In genomic region chr2:123209185-123209584, GRCh38 we compare ENCODE assay signal across 31 cellular contexts.
"Had no signal": no experiment of that assay in that cellular context is flagged by ENCODE, and none has a peak within 500 bp of the region (broad histone marks: within the 10 kb centered on the region; RNA-seq: fewer than 3 reads in every experiment).

No MANE protein-coding gene starts in this region.

- H3K36me3 ChIP-seq: adrenal gland, ascending aorta, brain microvascular endothelial cell, breast epithelium, cardiac muscle cell had no signal

- DNase-seq: activated effector memory CD4-positive, alpha-beta T cell treated with anti-CD3 and anti-CD28 coated beads, Interleukin-2, amount 50 U/mL, for 16 hours; activated effector memory CD4-positive, alpha-beta T cell treated with Interleukin-2 at 50 U/mL for 16 hours; activated gamma-delta T cell; activated gamma-delta T cell treated with Interleukin-2 at 50 U/mL for 16 hours; activated naive CD4-positive, alpha-beta T cell; activated naive CD4-positive, alpha-beta T cell treated with anti-CD3 and anti-CD28 coated beads for 36 hours; activated naive CD4-positive, alpha-beta T cell treated with anti-CD3 and anti-CD28 coated beads, Interleukin-2, amount 10 ng/mL, durations not matched to agents 7 days and 5 days; activated naive CD4-positive, alpha-beta T cell treated with anti-CD3 and anti-CD28 coated beads, Interleukin-2, amount 50 U/mL, for 16 hours; activated naive CD4-positive, alpha-beta T cell treated with Interleukin-2 at 50 U/mL for 16 hours; activated naive CD8-positive, alpha-beta T cell treated with anti-CD3 and anti-CD28 coated beads for 36 hours; activated naive CD8-positive, alpha-beta T cell treated with anti-CD3 and anti-CD28 coated beads, Interleukin-2, amount 10 ng/mL, durations not matched to agents 7 days and 5 days; activated naive CD8-positive, alpha-beta T cell treated with anti-CD3 and anti-CD28 coated beads, Interleukin-2, amount 50 U/mL, for 24 hours; activated T-cell treated with anti-CD3 and anti-CD28 coated beads, Interleukin-2, amount 50 U/mL, for 24 hours; activated T-cell treated with anti-CD3 and anti-CD28 coated beads, Interleukin-2, amount 50 U/mL, for 4 hours; activated T-cell treated with anti-CD3 and anti-CD28 coated beads, Interleukin-2, amount 50 U/mL, for 48 hours; activated T-cell treated with anti-CD3 and anti-CD28 coated beads, Interleukin-2, amount 50 U/mL, for 72 hours; adrenal gland; amniotic stem cell; amygdala; anterior cingulate cortex; aorta; body of pancreas; brain microvascular endothelial cell; caudate nucleus; central memory CD4-positive, alpha-beta T cell; cerebellar nuclear complex had no signal

- H3K27ac ChIP-seq: adrenal gland, ascending aorta, body of pancreas, brain microvascular endothelial cell, breast epithelium, cardiac muscle cell had no signal

- H3K4me1 ChIP-seq: adrenal gland, ascending aorta, body of pancreas, breast epithelium had no signal

- H3K4me3 ChIP-seq: adrenal gland, ascending aorta, body of pancreas, breast epithelium, cardiac muscle cell had no signal

- ATAC-seq: activated naive CD4-positive, alpha-beta T cell treated with anti-CD3 and anti-CD28 coated beads, Interleukin-2, amount 50 U/mL, for 72 hours; activated naive CD8-positive, alpha-beta T cell treated with anti-CD3 and anti-CD28 coated beads, Interleukin-2, amount 50 U/mL, for 24 hours; activated T-cell treated with anti-CD3 and anti-CD28 coated beads, Interleukin-2, amount 50 U/mL, for 4 hours; activated T-cell treated with anti-CD3 and anti-CD28 coated beads, Interleukin-2, amount 50 U/mL, for 72 hours; activated T-helper 17 cell treated with anti-CD3 and anti-CD28 coated beads, Interleukin-2, amount 50 U/mL, for 72 hours; body of pancreas had no signal

- H3K27me3 ChIP-seq: adrenal gland, ascending aorta, body of pancreas, brain microvascular endothelial cell, breast epithelium, cardiac muscle cell had no signal

- H3K9me3 ChIP-seq: adrenal gland, ascending aorta, body of pancreas, breast epithelium had no signal
